In the genomic region with DNA sequence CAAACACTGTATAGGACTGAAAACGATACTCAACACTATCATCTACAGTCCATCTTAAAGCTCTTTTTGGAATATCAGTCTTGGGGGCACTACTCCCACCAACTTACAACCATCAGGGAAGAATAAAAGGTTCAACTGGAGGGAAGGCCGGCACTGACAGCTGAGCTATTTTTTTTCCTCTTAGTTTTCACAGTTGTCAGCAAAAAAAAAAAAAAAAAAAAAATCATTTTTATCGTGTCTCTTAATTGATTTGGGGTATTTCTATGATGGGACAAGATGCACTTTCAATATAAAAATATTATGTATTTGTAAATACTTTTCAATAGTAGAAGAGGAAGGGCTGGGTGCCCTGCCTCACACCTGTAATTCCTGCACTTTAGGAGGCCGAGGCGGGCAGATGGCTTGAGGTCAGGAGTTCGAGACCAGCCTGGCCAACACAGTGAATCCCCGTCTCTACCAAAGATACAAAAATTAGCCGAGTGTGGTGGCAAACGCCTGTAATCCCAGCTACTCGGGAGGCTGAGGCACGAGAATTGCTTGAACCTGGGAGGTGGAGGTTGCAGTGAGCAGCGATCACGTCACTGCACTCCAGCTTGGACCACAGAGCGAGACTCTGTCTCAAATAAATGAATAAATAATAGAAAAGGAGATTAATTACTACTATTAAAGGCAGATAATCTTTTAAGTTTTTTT, we compare ENCODE assay signal across 11 cellular contexts. TPM values are rescaled to one million over a fixed set of nuclear protein-coding genes. Genes with fewer than 3 reads are reported as not detected.
A peak's percentile ranks its signal among the peaks of the same experiment; 100 is the strongest.
DNase-seq lines count a peak whose midpoint lies in the region; ATAC-seq and TF ChIP-seq lines count a peak whose summit lies in the region.
"Had no signal": no experiment of that assay in that cellular context is flagged by ENCODE, and none has a peak within 500 bp of the region (broad histone marks: within the 10 kb centered on the region; RNA-seq: fewer than 3 reads in every experiment).

No MANE protein-coding gene starts in this region.

- H3K4me3 ChIP-seq in breast epithelium (no peak overlapping the region), foreskin fibroblast (ENCODE audit: low read depth in 1 of 2, low read length in 2 of 2) (peak overlapping the region; percentile 61 to 85)

- H3K4me3 Mint-ChIP-seq in MCF 10A (ENCODE audit: unreplicated experiment), result peak overlapping the region; percentile 98
- H3K4me3 Mint-ChIP-seq in T-helper 2 cell treated with Interferon-gamma antibody and Interleukin-4, amounts not matched to agents 5 μg/mL and 100 μg/mL, for 36 hours, result peak overlapping the region; percentile 99
- peak overlapping the region; percentile 92 for H3K4me3 Mint-ChIP-seq in type B pancreatic cell

- POLR2A ChIA-PET in MCF 10A (lab: Yijun Ruan, JAX), result interaction anchor here (0.5 to 7.4 kb wide), 11 partner anchors 9 to 405 kb away, joined by 3 to 73 read pairs (median 5); partner anchors contain the start of gene BDNF

- no TSS peak for BruUV-seq in MCF 10A (replicated peaks; lab: Mats Ljungman, UMichigan)

- H3K27me3 Mint-ChIP-seq in MCF 10A (ENCODE audit: insufficient read depth, unreplicated experiment) (no peaks in the 10 kb centered on the region), type B pancreatic cell (no peaks in the 10 kb centered on the region)
- H3K27me3 Mint-ChIP-seq in T-helper 2 cell treated with Interferon-gamma antibody and Interleukin-4, amounts not matched to agents 5 μg/mL and 100 μg/mL, for 36 hours (ENCODE audit: low read depth), result no peaks in the 10 kb centered on the region

- no peak for TF ChIP-seq CTCF in MCF 10A (IDR thresholded peaks at IDR 0.05; ENCODE audit: unreplicated experiment)
- TF ChIP-seq CTCF in breast epithelium (IDR thresholded peaks at IDR 0.05), result no peak
- no peak for TF ChIP-seq CTCF in foreskin fibroblast (IDR thresholded peaks at IDR 0.05; ENCODE audit: low read depth, low read length)
- TF ChIP-seq CTCF in type B pancreatic cell (conservative IDR thresholded peaks at IDR 0.05), result no peak

- intact Hi-C loops in MCF 10A (cut with micrococcal nuclease), result loop anchor here (2.0 to 10.0 kb wide), 4 partner anchors 406 to 1218 kb away; partner anchors contain the start of gene BDNF
- intact Hi-C loops in breast epithelium (cut with DNase I; ENCODE audit: low total_unique reads), result no loop called here
- intact Hi-C loops in left cardiac atrium (cut with DNase I), result no loop called here

- no peaks in the 10 kb centered on the region for H3K27me3 ChIP-seq in breast epithelium

- H3K27ac ChIP-seq in breast epithelium, result no peak overlapping the region

- peaks cover 0 to 22% of the 10 kb centered on the region in 2 donors for H3K4me1 ChIP-seq in breast epithelium

- no peak for TF ChIP-seq POLR2A in breast epithelium (IDR thresholded peaks at IDR 0.05)

- H3K36me3 Mint-ChIP-seq in MCF 10A (ENCODE audit: insufficient read depth, unreplicated experiment) (no peaks in the 10 kb centered on the region), type B pancreatic cell (no peaks in the 10 kb centered on the region)
- H3K36me3 Mint-ChIP-seq in T-helper 2 cell treated with Interferon-gamma antibody and Interleukin-4, amounts not matched to agents 5 μg/mL and 100 μg/mL, for 36 hours (ENCODE audit: low read depth), result peaks cover 9% of the 10 kb centered on the region

- ATAC-seq in left cardiac atrium, result no peak

- H3K27ac Mint-ChIP-seq in MCF 10A (ENCODE audit: low read depth, unreplicated experiment) (peak overlapping the region; percentile 100), type B pancreatic cell (peak overlapping the region; percentile 24)
- peak overlapping the region; percentile 87 for H3K27ac Mint-ChIP-seq in T-helper 2 cell treated with Interferon-gamma antibody and Interleukin-4, amounts not matched to agents 5 μg/mL and 100 μg/mL, for 36 hours

- DNase-seq in MCF 10A (ENCODE audit: unreplicated experiment) (peak; percentile 5), breast epithelium (ENCODE audit: low spot score in 2 of 2) (no peak), foreskin fibroblast (no peak), type B pancreatic cell (ENCODE audit: extremely low spot score, unreplicated experiment) (no peak), cortex of kidney (lab: John Stamatoyannopoulos, UW) (no peak), occipital lobe (lab: John Stamatoyannopoulos, UW) (no peak), left cardiac atrium (no peak)
- DNase-seq in T-helper 2 cell treated with Interferon-gamma antibody and Interleukin-4, amounts not matched to agents 5 μg/mL and 100 μg/mL, for 36 hours (ENCODE audit: low spot score), result no peak
- DNase-seq: activated gamma-delta T cell, hippocampal formation, small intestine had no signal

- no peaks in the 10 kb centered on the region for H3K9me3 ChIP-seq in breast epithelium

- H3K4me1 Mint-ChIP-seq in MCF 10A (ENCODE audit: insufficient read depth, unreplicated experiment) (peaks cover 54% of the 10 kb centered on the region), type B pancreatic cell (ENCODE audit: unreplicated experiment) (peaks cover 44% of the 10 kb centered on the region)
- peaks cover 48% of the 10 kb centered on the region for H3K4me1 Mint-ChIP-seq in T-helper 2 cell treated with Interferon-gamma antibody and Interleukin-4, amounts not matched to agents 5 μg/mL and 100 μg/mL, for 36 hours (ENCODE audit: low read depth)

- H3K9me3 Mint-ChIP-seq in MCF 10A (ENCODE audit: unreplicated experiment) (no peaks in the 10 kb centered on the region), type B pancreatic cell (no peaks in the 10 kb centered on the region)
- no peaks in the 10 kb centered on the region for H3K9me3 Mint-ChIP-seq in T-helper 2 cell treated with Interferon-gamma antibody and Interleukin-4, amounts not matched to agents 5 μg/mL and 100 μg/mL, for 36 hours

- H3K36me3 ChIP-seq in breast epithelium, result no peaks in the 10 kb centered on the region

- CTCF ChIA-PET in MCF 10A (lab: Yijun Ruan, JAX), result interaction anchor here (0.6 to 2.9 kb wide), 8 partner anchors 267 to 1054 kb away, joined by 3 to 19 read pairs (median 4); partner anchors contain the start of gene BDNF

RNA-seq across cellular contexts. Expression of gene KIF18A, which starts 1.5 kb away (rescaled TPM):
- total RNA-seq in MCF 10A (2022) (8.9 and 12.9 TPM in 2 replicates), breast epithelium (1 to 10 TPM in 1 of 3 donors, under 1 TPM in 2; 0.32 to 1.5 (median 0.33) TPM), type B pancreatic cell (ENCODE audit: low replicate concordance) (8.1 and 21.8 TPM in 2 replicates), occipital lobe (4.5 TPM), left cardiac atrium (under 1 TPM in 1 of 2 donors, not detected in 1; 0.50 TPM)

RNA-seq across cellular contexts. Expression of gene METTL15, which starts 1.7 kb away (rescaled TPM):
- 16.8 and 19.9 TPM in 2 replicates for total RNA-seq in MCF 10A (2022)
- 10 to 100 TPM in 2 of 3 donors, 1 to 10 TPM in 1; 9.8 to 30.3 (median 16.4) TPM for total RNA-seq in breast epithelium
- 9.5 and 13.4 TPM in 2 replicates for total RNA-seq in type B pancreatic cell (ENCODE audit: low replicate concordance)
- 25.6 TPM for total RNA-seq in occipital lobe
- 1 to 10 TPM; 7.8 to 9.3 TPM for total RNA-seq in left cardiac atrium

Comparison
In these comparisons a context has a peak if more than half of its experiments do, and no peak if none do; other contexts are left out.
1. H3K27ac Mint-ChIP-seq: peak in every context shown above with its lines; median percentile 100 in MCF 10A; 87 in T-helper 2 cell treated with Interferon-gamma antibody and Interleukin-4, amounts not matched to agents 5 μg/mL and 100 μg/mL, for 36 hours; 24 in type B pancreatic cell.
2. H3K4me3 ChIP-seq: peak in foreskin fibroblast (2 of 2); none in breast epithelium (0 of 3).
3. Peak in every context shown above with its lines, with median percentiles within 50 percentile points of each other: H3K4me3 Mint-ChIP-seq.